15 cellular contexts compared by ENCODE assay signal in genomic region chr5:180797256-180798192, GRCh38. TPM values are rescaled to one million over a fixed set of nuclear protein-coding genes. Genes with fewer than 3 reads are reported as not detected.
DNase-seq lines count a peak whose midpoint lies in the region; ATAC-seq, FAIRE-seq and TF ChIP-seq lines count a peak whose summit lies in the region.
"Had no signal": no experiment of that assay in that cellular context is flagged by ENCODE, and none has a peak within 500 bp of the region (broad histone marks: within the 10 kb centered on the region; RNA-seq: fewer than 3 reads in every experiment).

No MANE protein-coding gene starts in this region.

- no peak overlapping the region for H3K4me3 Mint-ChIP-seq in activated T-cell treated with anti-CD3 and anti-CD28 coated beads, Interleukin-2, amount 50 U/mL, for 24 hours
- no peak overlapping the region for H3K4me3 Mint-ChIP-seq in activated T-cell treated with anti-CD3 and anti-CD28 coated beads, Interleukin-2, amount 50 U/mL, for 4 hours
- H3K4me3 Mint-ChIP-seq in stimulated activated memory B cell treated with anti-CD40 and anti-IgM and Interleukin-4, amounts not matched to agents 10 μg/mL and 1 μg/mL and 100 μg/mL, for 72 hours, result peak overlapping the region; percentile 77

- no peaks in the 10 kb centered on the region for H3K27me3 Mint-ChIP-seq in activated T-cell treated with anti-CD3 and anti-CD28 coated beads, Interleukin-2, amount 50 U/mL, for 24 hours
- no peaks in the 10 kb centered on the region for H3K27me3 Mint-ChIP-seq in activated T-cell treated with anti-CD3 and anti-CD28 coated beads, Interleukin-2, amount 50 U/mL, for 4 hours (ENCODE audit: low read depth)
- no peaks in the 10 kb centered on the region for H3K27me3 Mint-ChIP-seq in stimulated activated memory B cell treated with anti-CD40 and anti-IgM and Interleukin-4, amounts not matched to agents 10 μg/mL and 1 μg/mL and 100 μg/mL, for 72 hours

- TF ChIP-seq CTCF in keratinocyte (optimal IDR thresholded peaks at IDR 0.05 in 1 of 3, IDR thresholded peaks at IDR 0.05 in 1 of 3, conservative IDR thresholded peaks at IDR 0.05 in 1 of 3; ENCODE audit: extremely low read depth in 1 of 3, insufficient read depth in 2 of 3, low read length in 3 of 3), result no peak

- no peaks in the 10 kb centered on the region for H3K27me3 ChIP-seq in keratinocyte (ENCODE audit: control insufficient read depth, extremely low read depth, insufficient read depth, low read length)

- H3K27ac Mint-ChIP-seq in activated T-cell treated with anti-CD3 and anti-CD28 coated beads, Interleukin-2, amount 50 U/mL, for 24 hours, result peak overlapping the region; percentile 89
- peak overlapping the region; percentile 62 to 93 for H3K27ac Mint-ChIP-seq in activated naive CD4-positive, alpha-beta T cell treated with anti-CD3 and anti-CD28 coated beads, Interleukin-2, amount 50 U/mL, for 72 hours
- H3K27ac Mint-ChIP-seq in stimulated activated memory B cell treated with anti-CD40 and anti-IgM and Interleukin-4, amounts not matched to agents 10 μg/mL and 1 μg/mL and 100 μg/mL, for 72 hours, result peak overlapping the region; percentile 22

- no peak for DNase-seq in activated T-cell treated with anti-CD3 and anti-CD28 coated beads, Interleukin-2, amount 50 U/mL, for 24 hours
- no peak for DNase-seq in activated T-cell treated with anti-CD3 and anti-CD28 coated beads, Interleukin-2, amount 50 U/mL, for 4 hours
- DNase-seq in activated naive CD4-positive, alpha-beta T cell treated with anti-CD3 and anti-CD28 coated beads, Interleukin-2, amount 50 U/mL, for 72 hours (ENCODE audit: low spot score in 2 of 2), result no peak
- DNase-seq in keratinocyte (ENCODE audit: low read depth, low spot score), result no peak
- no peak for DNase-seq in anterior cingulate cortex (lab: John Stamatoyannopoulos, UW)
- no peak for DNase-seq in GM12891 (ENCODE audit: insufficient read length, low spot score)
- DNase-seq in OCI-M1 (lab: John Stamatoyannopoulos, UW), result no peak
- DNase-seq: NCI-H187 treated with DMSO at 0.1 percent for 48 hours, NCI-H526 treated with DMSO at 0.1 percent for 48 hours, RPMI8226 had no signal

- H3K9ac ChIP-seq in keratinocyte (ENCODE audit: control insufficient read depth, extremely low read depth, insufficient read depth, low read length), result no peak overlapping the region

- H3K79me2 ChIP-seq in keratinocyte (ENCODE audit: control insufficient read depth, insufficient read depth, low read length), result peaks cover 89% of the 10 kb centered on the region

- no peak overlapping the region for H2AFZ ChIP-seq in keratinocyte (ENCODE audit: control insufficient read depth, low read length)

- H3K36me3 Mint-ChIP-seq in activated T-cell treated with anti-CD3 and anti-CD28 coated beads, Interleukin-2, amount 50 U/mL, for 24 hours (ENCODE audit: low read depth), result peaks cover 87% of the 10 kb centered on the region
- H3K36me3 Mint-ChIP-seq in activated T-cell treated with anti-CD3 and anti-CD28 coated beads, Interleukin-2, amount 50 U/mL, for 4 hours (ENCODE audit: insufficient read depth), result peaks cover 20% of the 10 kb centered on the region
- peaks cover 30 to 53% of the 10 kb centered on the region in 2 donors for H3K36me3 Mint-ChIP-seq in activated naive CD4-positive, alpha-beta T cell treated with anti-CD3 and anti-CD28 coated beads, Interleukin-2, amount 50 U/mL, for 72 hours
- peaks cover 87% of the 10 kb centered on the region for H3K36me3 Mint-ChIP-seq in stimulated activated memory B cell treated with anti-CD40 and anti-IgM and Interleukin-4, amounts not matched to agents 10 μg/mL and 1 μg/mL and 100 μg/mL, for 72 hours

- FAIRE-seq in keratinocyte (lab: Jason Lieb, UNC), result no peak
- no peak for FAIRE-seq in GM12891 (lab: Jason Lieb, UNC)

- peaks cover 78% of the 10 kb centered on the region for H3K4me1 Mint-ChIP-seq in activated T-cell treated with anti-CD3 and anti-CD28 coated beads, Interleukin-2, amount 50 U/mL, for 24 hours (ENCODE audit: low read depth)
- peaks cover 82% of the 10 kb centered on the region for H3K4me1 Mint-ChIP-seq in activated T-cell treated with anti-CD3 and anti-CD28 coated beads, Interleukin-2, amount 50 U/mL, for 4 hours (ENCODE audit: low read depth)
- peaks cover 94% of the 10 kb centered on the region for H3K4me1 Mint-ChIP-seq in stimulated activated memory B cell treated with anti-CD40 and anti-IgM and Interleukin-4, amounts not matched to agents 10 μg/mL and 1 μg/mL and 100 μg/mL, for 72 hours

- peaks cover 43% of the 10 kb centered on the region for H4K20me1 ChIP-seq in keratinocyte (ENCODE audit: control insufficient read depth, extremely low read depth, insufficient read depth, low read length)

- H3K36me3 ChIP-seq in keratinocyte (ENCODE audit: control insufficient read depth in 2 of 2, extremely low read depth in 1 of 2, insufficient read depth in 2 of 2, low read length in 2 of 2), result peaks cover 8 to 28% of the 10 kb centered on the region in 2 experiments

- no peaks in the 10 kb centered on the region for H3K9me3 ChIP-seq in keratinocyte (ENCODE audit: control insufficient read depth, low read depth, low read length)

- no peak overlapping the region for H3K4me3 ChIP-seq in keratinocyte (ENCODE audit: control insufficient read depth in 2 of 3, extremely low read depth in 1 of 3, insufficient read depth in 2 of 3, low read depth in 1 of 3, low read length in 3 of 3)

- no peaks in the 10 kb centered on the region for H3K9me3 Mint-ChIP-seq in activated T-cell treated with anti-CD3 and anti-CD28 coated beads, Interleukin-2, amount 50 U/mL, for 24 hours
- no peaks in the 10 kb centered on the region for H3K9me3 Mint-ChIP-seq in activated T-cell treated with anti-CD3 and anti-CD28 coated beads, Interleukin-2, amount 50 U/mL, for 4 hours
- no peaks in the 10 kb centered on the region for H3K9me3 Mint-ChIP-seq in activated naive CD4-positive, alpha-beta T cell treated with anti-CD3 and anti-CD28 coated beads, Interleukin-2, amount 50 U/mL, for 72 hours
- H3K9me3 Mint-ChIP-seq in stimulated activated memory B cell treated with anti-CD40 and anti-IgM and Interleukin-4, amounts not matched to agents 10 μg/mL and 1 μg/mL and 100 μg/mL, for 72 hours, result no peaks in the 10 kb centered on the region

- TF ChIP-seq POLR2A in GM12891 (IDR thresholded peaks at IDR 0.05; ENCODE audit: low read depth, low read length), result no peak

- no peak for ATAC-seq in activated T-cell treated with anti-CD3 and anti-CD28 coated beads, Interleukin-2, amount 50 U/mL, for 4 hours
- no peak for ATAC-seq in activated naive CD4-positive, alpha-beta T cell treated with anti-CD3 and anti-CD28 coated beads, Interleukin-2, amount 50 U/mL, for 72 hours
- ATAC-seq in stimulated activated memory B cell treated with anti-CD40 and anti-IgM and Interleukin-4, amounts not matched to agents 10 μg/mL and 1 μg/mL and 100 μg/mL, for 72 hours, result no peak

- peaks cover 21% of the 10 kb centered on the region for H3K9me1 ChIP-seq in keratinocyte (ENCODE audit: control insufficient read depth, extremely low read depth, insufficient read depth, low read length)

- H3K4me1 ChIP-seq in keratinocyte (ENCODE audit: control insufficient read depth, extremely low read depth, insufficient read depth, low read length), result peaks cover 46% of the 10 kb centered on the region

- dilution Hi-C loops in keratinocyte (cut with MboI; ENCODE audit: extremely low pct_ligation_motif_present, low sequenced_read_pairs), result no loop called here

- H3K27ac ChIP-seq in keratinocyte (ENCODE audit: control insufficient read depth, insufficient read depth, low read length), result no peak overlapping the region

- H3K4me2 ChIP-seq in keratinocyte (ENCODE audit: control insufficient read depth, extremely low read depth, insufficient read depth, low read depth, low read length), result peak overlapping the region; percentile 31

TF ChIP-seq in GM12891, 5 proteins besides CTCF, POLR2A, EP300 and RAD21:
- TF ChIP-seq POU2F2 (IDR thresholded peaks at IDR 0.05; ENCODE audit: low read depth, low read length), result no peak
- TF ChIP-seq PAX5 (IDR thresholded peaks at IDR 0.05; ENCODE audit: insufficient read depth, low read length, severe bottlenecking), result no peak

RNA-seq across cellular contexts. Expression of gene MGAT1, which starts 5.1 kb away (rescaled TPM):
- 10 to 100 TPM; 76.8 to 89.3 (median 85.0) TPM for total RNA-seq in activated T-cell treated with anti-CD3 and anti-CD28 coated beads, Interleukin-2, amount 50 U/mL, for 4 hours
- total RNA-seq in activated naive CD4-positive, alpha-beta T cell treated with anti-CD3 and anti-CD28 coated beads, Interleukin-2, amount 50 U/mL, for 72 hours, result 100 to 1,000 TPM; 130 to 157 TPM
- polyA plus RNA-seq in keratinocyte, result 80.3 to 108 TPM (median 98.3 TPM) in 3 replicates
- 26.7 TPM for polyA plus RNA-seq in keratinocyte (2011; ENCODE audit: low read depth)
- 61.8 and 99.8 TPM in 2 replicates for polyA plus RNA-seq in keratinocyte (2011; cell fraction: cytosol; rRNA removed)
- polyA plus RNA-seq in keratinocyte (2011; cell fraction: nucleus; rRNA removed), result 153 and 202 TPM in 2 replicates
- 76.8 and 135 TPM in 2 replicates for polyA plus RNA-seq in keratinocyte (2012; ENCODE audit: low replicate concordance)
- 84.1 to 143 TPM (median 114 TPM) in 3 replicates for polyA minus RNA-seq in keratinocyte
- polyA minus RNA-seq in keratinocyte (2011; cell fraction: cytosol; rRNA and poly(A)+ RNA removed), result 238 TPM
- polyA minus RNA-seq in keratinocyte (2011; cell fraction: nucleus; rRNA and poly(A)+ RNA removed), result 208 and 223 TPM in 2 replicates
- 67.1 TPM for polyA plus RNA-seq in GM12891 (2012; ENCODE audit: low read depth, missing spikeins)

RNA-seq across cellular contexts. Expression of gene OR2Y1, which starts 57.7 kb away (rescaled TPM):
- total RNA-seq in activated T-cell treated with anti-CD3 and anti-CD28 coated beads, Interleukin-2, amount 50 U/mL, for 4 hours, result not detected
- total RNA-seq in activated naive CD4-positive, alpha-beta T cell treated with anti-CD3 and anti-CD28 coated beads, Interleukin-2, amount 50 U/mL, for 72 hours, result not detected
- polyA plus RNA-seq in keratinocyte, result not detected in 3 replicates
- polyA plus RNA-seq in keratinocyte (2011; ENCODE audit: low read depth), result not detected
- not detected in 2 replicates for polyA plus RNA-seq in keratinocyte (2011; cell fraction: cytosol; rRNA removed)
- not detected in 2 replicates for polyA plus RNA-seq in keratinocyte (2011; cell fraction: nucleus; rRNA removed)
- not detected in 2 replicates for polyA plus RNA-seq in keratinocyte (2012; ENCODE audit: low replicate concordance)
- polyA minus RNA-seq in keratinocyte, result not detected in 3 replicates
- polyA minus RNA-seq in keratinocyte (2011; cell fraction: cytosol; rRNA and poly(A)+ RNA removed), result not detected
- polyA minus RNA-seq in keratinocyte (2011; cell fraction: nucleus; rRNA and poly(A)+ RNA removed), result not detected in 2 replicates
- polyA plus RNA-seq in GM12891 (2012; ENCODE audit: low read depth, missing spikeins), result not detected
- total RNA-seq: dermis microvascular lymphatic vessel endothelial cell, fibroblast of villous mesenchyme, liver had no signal
- polyA plus RNA-seq: AG04450, liver had no signal

Comparison
In these comparisons a context has a peak if more than half of its experiments do, and no peak if none do; other contexts are left out.
1. H3K27ac Mint-ChIP-seq: peak in every context shown above with its lines; median percentile 89 in activated T-cell treated with anti-CD3 and anti-CD28 coated beads, Interleukin-2, amount 50 U/mL, for 24 hours; 78 in activated naive CD4-positive, alpha-beta T cell treated with anti-CD3 and anti-CD28 coated beads, Interleukin-2, amount 50 U/mL, for 72 hours; 22 in stimulated activated memory B cell treated with anti-CD40 and anti-IgM and Interleukin-4, amounts not matched to agents 10 μg/mL and 1 μg/mL and 100 μg/mL, for 72 hours.